26 cellular contexts compared by ENCODE assay signal in the genomic region with DNA sequence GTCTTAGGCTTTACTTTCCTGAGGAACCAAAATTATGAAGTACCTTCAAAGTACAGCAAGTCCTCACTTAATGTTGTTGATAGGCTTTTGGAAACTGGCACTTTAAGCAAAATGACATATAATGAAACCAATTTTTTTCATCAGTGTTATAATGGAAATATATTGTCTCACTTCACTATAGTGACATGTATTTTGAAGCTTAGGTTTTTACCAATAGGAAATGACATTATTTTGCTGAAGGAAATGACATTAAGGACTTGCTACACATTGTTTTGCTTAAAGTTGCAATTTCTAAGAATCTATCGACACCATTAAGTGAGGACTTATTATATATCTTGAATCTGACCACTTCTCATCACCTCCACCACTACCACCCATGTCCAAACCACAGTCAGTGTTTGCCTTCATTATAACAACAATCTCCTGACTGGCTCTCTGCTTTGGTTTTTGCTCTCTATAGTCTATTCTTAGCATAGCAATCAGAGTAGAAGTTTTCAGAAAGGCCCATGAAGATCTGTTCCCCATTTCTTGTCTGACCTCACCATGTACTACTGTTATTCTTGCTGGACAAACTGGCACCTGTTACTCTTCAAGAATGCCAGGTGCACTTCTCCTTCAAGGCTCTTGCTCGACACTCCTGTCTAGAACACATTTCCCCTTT.
A peak's percentile ranks its signal among the peaks of the same experiment; 100 is the strongest.
DNase-seq lines count a peak whose midpoint lies in the region; ATAC-seq, FAIRE-seq and TF ChIP-seq lines count a peak whose summit lies in the region.
"Had no signal": no experiment of that assay in that cellular context is flagged by ENCODE, and none has a peak within 500 bp of the region (broad histone marks: within the 10 kb centered on the region; RNA-seq: fewer than 3 reads in every experiment).

No MANE protein-coding gene starts in this region.

- H3K4me3 ChIP-seq in MM.1S (ENCODE audit: low read length): no peak overlapping the region
- H3K4me3 ChIP-seq in GM12878: no peak overlapping the region

- H3K27me3 Mint-ChIP-seq in activated CD4-positive, alpha-beta T cell treated with anti-CD3 and anti-CD28 coated beads for 36 hours: no peaks in the 10 kb centered on the region
- no peaks in the 10 kb centered on the region for H3K27me3 Mint-ChIP-seq in stimulated activated naive B cell treated with anti-CD40 and anti-IgM and Interleukin-4, amounts not matched to agents 10 μg/mL and 1 μg/mL and 100 μg/mL, for 72 hours
- H3K27me3 Mint-ChIP-seq: CD8-positive, alpha-beta memory T cell had no signal

- WGBS in GM12878 (ENCODE audit: insufficient coverage, insufficient replicate concordance, low lambda C conversion rate, missing lambda C conversion rate): 0% methylated on average over 2 of the region's 2 CpGs

- no peak overlapping the region for H2AFZ ChIP-seq in MM.1S (ENCODE audit: low read length)
- no peak overlapping the region for H2AFZ ChIP-seq in GM12878 (ENCODE audit: control insufficient read depth, low read depth, low read length)

- H3K27ac Mint-ChIP-seq in activated CD4-positive, alpha-beta T cell treated with anti-CD3 and anti-CD28 coated beads for 36 hours: no peak overlapping the region
- no peak overlapping the region for H3K27ac Mint-ChIP-seq in stimulated activated naive B cell treated with anti-CD40 and anti-IgM and Interleukin-4, amounts not matched to agents 10 μg/mL and 1 μg/mL and 100 μg/mL, for 72 hours
- H3K27ac Mint-ChIP-seq: CD8-positive, alpha-beta memory T cell had no signal

- H3K9ac ChIP-seq in MM.1S (ENCODE audit: low read length): no peak overlapping the region
- no peak overlapping the region for H3K9ac ChIP-seq in GM12878 (ENCODE audit: control insufficient read depth, insufficient read depth, low read length)

- peaks cover 6% of the 10 kb centered on the region for H3K4me1 Mint-ChIP-seq in activated CD4-positive, alpha-beta T cell treated with anti-CD3 and anti-CD28 coated beads for 36 hours
- H3K4me1 Mint-ChIP-seq in stimulated activated naive B cell treated with anti-CD40 and anti-IgM and Interleukin-4, amounts not matched to agents 10 μg/mL and 1 μg/mL and 100 μg/mL, for 72 hours: peaks cover 2 to 12% of the 10 kb centered on the region in 2 donors
- H3K4me1 Mint-ChIP-seq: CD8-positive, alpha-beta memory T cell had no signal

- H3K4me1 ChIP-seq in MM.1S (ENCODE audit: low read length): no peaks in the 10 kb centered on the region
- no peaks in the 10 kb centered on the region for H3K4me1 ChIP-seq in GM12878 (ENCODE audit: control insufficient read depth, insufficient read depth, low read length)

- no peaks in the 10 kb centered on the region for H3K9me3 Mint-ChIP-seq in activated CD4-positive, alpha-beta T cell treated with anti-CD3 and anti-CD28 coated beads for 36 hours (ENCODE audit: low read depth)
- H3K9me3 Mint-ChIP-seq in stimulated activated naive B cell treated with anti-CD40 and anti-IgM and Interleukin-4, amounts not matched to agents 10 μg/mL and 1 μg/mL and 100 μg/mL, for 72 hours: peaks cover 0 to 3% of the 10 kb centered on the region in 2 donors
- H3K9me3 Mint-ChIP-seq: CD8-positive, alpha-beta memory T cell had no signal

- TF ChIP-seq EP300 in GM12878 (IDR thresholded peaks at IDR 0.05; ENCODE audit: borderline replicate concordance in 1 of 2, control insufficient read depth in 1 of 2, low read depth in 2 of 2, low read length in 2 of 2): no peak

- TF ChIP-seq RAD21 in GM12878 (IDR thresholded peaks at IDR 0.05; ENCODE audit: insufficient read depth, low read depth, low read length): no peak

- DNase-seq in activated CD4-positive, alpha-beta T cell treated with anti-CD3 and anti-CD28 coated beads for 36 hours: no peak
- DNase-seq in activated CD4-positive, alpha-beta T cell treated with anti-CD3 and anti-CD28 coated beads, Interleukin-2, amount 50 U/mL, for 4 hours: no peak
- DNase-seq in MM.1S (peak; percentile 9), GM12878 (ENCODE audit: low read depth, low spot score) (no peak), NCI-H128 (lab: John Stamatoyannopoulos, UW; ENCODE audit: unreplicated experiment) (no peak)
- DNase-seq in stimulated activated naive B cell treated with anti-CD40 and anti-IgM and Interleukin-4, amounts not matched to agents 10 μg/mL and 1 μg/mL and 100 μg/mL, for 72 hours: no peak
- no peak for DNase-seq in effector CD4-positive, alpha-beta T cell
- DNase-seq: 8988T; AML-193; C1 segment of cervical spinal cord; Calu3; CD8-positive, alpha-beta memory T cell; DMS153; KBM-7; NCI-H1105; NCI-H2029 treated with DMSO at 0.1 percent for 48 hours; NCI-H2171; NCI-H345; NCI-H524; NCI-H82; Right ventricle myocardium superior had no signal

- peak; percentile 27 for FAIRE-seq in GM12878 (lab: Jason Lieb, UNC)
- FAIRE-seq: G401.6, GM18507, GM19239, H54 had no signal

- intact Hi-C loops in activated CD4-positive, alpha-beta T cell treated with anti-CD3 and anti-CD28 coated beads for 36 hours (cut with DNase I, micrococcal nuclease): no loop called here
- intact Hi-C loops in GM12878 (cut with micrococcal nuclease; ENCODE audit: unreplicated experiment): no loop called here

- H3K79me2 ChIP-seq in MM.1S (ENCODE audit: low read length) (no peaks in the 10 kb centered on the region), GM12878 (ENCODE audit: control insufficient read depth, insufficient read depth, low read length) (no peaks in the 10 kb centered on the region)

- no peak overlapping the region for H3K4me2 ChIP-seq in MM.1S (ENCODE audit: low read depth, low read length)
- H3K4me2 ChIP-seq in GM12878 (ENCODE audit: control insufficient read depth, insufficient read depth): no peak overlapping the region

- peak overlapping the region; percentile 57; the same call in 1 of the 2 replicates for H3K27ac ChIP-seq in MM.1S (ENCODE audit: low read length)
- H3K27ac ChIP-seq in GM12878 (ENCODE audit: control insufficient read depth, insufficient read depth): no peak overlapping the region

- SMC1A ChIA-PET in GM12878 (lab: Charles Lee; ENCODE audit: uncharacterized antibody, unreplicated experiment): no interaction called here

- H3K27me3 ChIP-seq in MM.1S (replicated peaks; ENCODE audit: insufficient read depth, low read length): no peaks in the 10 kb centered on the region
- no peaks in the 10 kb centered on the region for H3K27me3 ChIP-seq in GM12878 (replicated peaks in 1 of 2; ENCODE audit: control insufficient read depth in 2 of 2, insufficient read depth in 2 of 2, low read length in 1 of 2)

- CTCF ChIA-PET in activated CD4-positive, alpha-beta T cell treated with anti-CD3 and anti-CD28 coated beads for 36 hours (lab: Charles Lee): no interaction called here
- CTCF ChIA-PET in GM12878 (lab: Yijun Ruan, JAX): no interaction called here

- no TSS peak for BruUV-seq in GM12878 (replicated peaks; lab: Mats Ljungman, UMichigan)

- H3F3A ChIP-seq in MM.1S (ENCODE audit: insufficient read depth, low read length): no peaks in the 10 kb centered on the region

- no peaks in the 10 kb centered on the region for H3K36me3 Mint-ChIP-seq in activated CD4-positive, alpha-beta T cell treated with anti-CD3 and anti-CD28 coated beads for 36 hours (ENCODE audit: low read depth)
- H3K36me3 Mint-ChIP-seq in stimulated activated naive B cell treated with anti-CD40 and anti-IgM and Interleukin-4, amounts not matched to agents 10 μg/mL and 1 μg/mL and 100 μg/mL, for 72 hours: no peaks in the 10 kb centered on the region
- H3K36me3 Mint-ChIP-seq: CD8-positive, alpha-beta memory T cell had no signal

- TF ChIP-seq CTCF in MM.1S (IDR thresholded peaks at IDR 0.05; ENCODE audit: low read length) (no peak), GM12878 (IDR thresholded peaks at IDR 0.05 in 2 of 3, conservative IDR thresholded peaks at IDR 0.05 in 1 of 3; ENCODE audit: control insufficient read depth in 2 of 3, extremely low read depth in 1 of 3, insufficient read depth in 1 of 3, low read depth in 3 of 3, low read length in 3 of 3) (no peak)

- H4K20me1 ChIP-seq in MM.1S (ENCODE audit: insufficient read depth, low read length) (no peaks in the 10 kb centered on the region), GM12878 (ENCODE audit: control insufficient read depth, insufficient read depth) (no peaks in the 10 kb centered on the region)

- in situ Hi-C loops in GM12878 (cut with MboI): no loop called here

- H3K9me3 ChIP-seq in MM.1S (replicated peaks; ENCODE audit: insufficient read depth, low read length) (no peaks in the 10 kb centered on the region), GM12878 (replicated peaks; ENCODE audit: control insufficient read depth, insufficient read depth, low read length) (no peaks in the 10 kb centered on the region)

- TF ChIP-seq POLR2A in GM12878 (IDR thresholded peaks at IDR 0.05; ENCODE audit: low read depth, low read length): no peak

- H3K36me3 ChIP-seq in MM.1S (replicated peaks; ENCODE audit: insufficient read depth, low read length) (no peaks in the 10 kb centered on the region), GM12878 (ENCODE audit: control insufficient read depth in 2 of 2, insufficient read depth in 2 of 2, low read length in 1 of 2) (no peaks in the 10 kb centered on the region)

- peak; percentile 51 for ATAC-seq in activated CD4-positive, alpha-beta T cell treated with anti-CD3 and anti-CD28 coated beads for 36 hours
- ATAC-seq in GM12878 (no peak; the same call in 2 of the 3 replicates), GM21528 (IDR thresholded peaks at IDR 0.05; ENCODE audit: low FRiP score, unreplicated experiment) (no peak)
- peak; percentile 76 to 84 for ATAC-seq in stimulated activated naive B cell treated with anti-CD40 and anti-IgM and Interleukin-4, amounts not matched to agents 10 μg/mL and 1 μg/mL and 100 μg/mL, for 72 hours (replicated peaks)

- no peaks in the 10 kb centered on the region for H3K9me2 ChIP-seq in MM.1S (replicated peaks; ENCODE audit: insufficient read depth, low read length)

- RAD21 ChIA-PET in GM12878 (lab: Charles Lee; ENCODE audit: unreplicated experiment): no interaction called here

- no peak overlapping the region for H3K4me3 Mint-ChIP-seq in activated CD4-positive, alpha-beta T cell treated with anti-CD3 and anti-CD28 coated beads for 36 hours
- no peak overlapping the region for H3K4me3 Mint-ChIP-seq in stimulated activated naive B cell treated with anti-CD40 and anti-IgM and Interleukin-4, amounts not matched to agents 10 μg/mL and 1 μg/mL and 100 μg/mL, for 72 hours
- H3K4me3 Mint-ChIP-seq: CD8-positive, alpha-beta memory T cell had no signal

- POLR2A ChIA-PET in activated CD4-positive, alpha-beta T cell treated with anti-CD3 and anti-CD28 coated beads for 36 hours (lab: Charles Lee): no interaction called here
- POLR2A ChIA-PET in GM12878 (lab: Charles Lee): no interaction called here

TF ChIP-seq in GM12878, 131 proteins besides CTCF, POLR2A, EP300 and RAD21 (continues in another document):
- TF ChIP-seq MXI1 (IDR thresholded peaks at IDR 0.05; ENCODE audit: low read depth, low read length): no peak

Comparison
In these comparisons a context has a peak if more than half of its experiments do, and no peak if none do; other contexts are left out.
1. ATAC-seq: peak in activated CD4-positive, alpha-beta T cell treated with anti-CD3 and anti-CD28 coated beads for 36 hours (single experiment) and stimulated activated naive B cell treated with anti-CD40 and anti-IgM and Interleukin-4, amounts not matched to agents 10 μg/mL and 1 μg/mL and 100 μg/mL, for 72 hours (2 of 2); none in GM12878 (single experiment) and GM21528 (single experiment).